ENCODE assay signal across 9 cellular contexts in the genomic region with DNA sequence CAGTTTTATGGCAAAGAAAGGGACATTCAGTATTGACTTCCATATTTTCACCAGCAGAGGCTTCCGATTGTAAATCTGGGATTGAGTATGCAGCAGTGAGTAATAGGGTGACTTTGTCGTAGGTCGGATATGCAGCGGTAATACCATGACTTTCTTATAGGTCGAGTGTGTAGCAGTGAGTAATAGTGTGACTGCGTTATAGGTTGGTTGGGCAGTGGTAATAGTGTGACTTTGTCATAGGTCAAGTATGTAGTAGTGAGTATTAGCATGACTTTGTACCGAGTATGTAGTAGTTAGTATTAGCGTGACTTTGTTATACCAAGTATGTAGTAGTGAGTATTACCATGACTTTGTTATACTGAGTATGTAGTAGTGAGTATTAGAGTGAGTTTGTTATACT.
"Had no signal": no experiment of that assay in that cellular context is flagged by ENCODE, and none has a peak within 500 bp of the region (broad histone marks: within the 10 kb centered on the region; RNA-seq: fewer than 3 reads in every experiment).

No MANE protein-coding gene starts in this region.

- H3K4me1 ChIP-seq: HAP-1 had no signal

- H3K36me3 ChIP-seq: HAP-1 had no signal

- H3K27ac Mint-ChIP-seq: HFFc6 had no signal

- H3K9me3 ChIP-seq: HAP-1 had no signal

- H3K4me3 ChIP-seq: GM23248, HAP-1, K562 had no signal

- H3K4me3 Mint-ChIP-seq: HFFc6 had no signal

- H3K27ac ChIP-seq: GM23248, HL-60 had no signal

- DNase-seq: GM23248, GOT3, H7, HFFc6, IMR-90 had no signal

- ATAC-seq: HCT116, K562 had no signal
